In genomic region chr4:1209821-1210220, GRCh38 we compare ENCODE assay signal across 1 cellular context.
A peak's percentile ranks its signal among the peaks of the same experiment; 100 is the strongest.
TF ChIP-seq lines count a peak whose summit lies in the region.

No MANE protein-coding gene starts in this region.

TF ChIP-seq in IMR-90, 13 proteins besides CTCF, POLR2A, EP300 and RAD21:
- TF ChIP-seq, protein P1, sequence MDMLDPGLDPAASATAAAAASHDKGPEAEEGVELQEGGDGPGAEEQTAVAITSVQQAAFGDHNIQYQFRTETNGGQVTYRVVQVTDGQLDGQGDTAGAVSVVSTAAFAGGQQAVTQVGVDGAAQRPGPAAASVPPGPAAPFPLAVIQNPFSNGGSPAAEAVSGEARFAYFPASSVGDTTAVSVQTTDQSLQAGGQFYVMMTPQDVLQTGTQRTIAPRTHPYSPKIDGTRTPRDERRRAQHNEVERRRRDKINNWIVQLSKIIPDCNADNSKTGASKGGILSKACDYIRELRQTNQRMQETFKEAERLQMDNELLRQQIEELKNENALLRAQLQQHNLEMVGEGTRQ (IDR thresholded peaks at IDR 0.05; ENCODE audit: low read depth, low read length), result no peak
- TF ChIP-seq MXI1 (IDR thresholded peaks at IDR 0.05; ENCODE audit: borderline replicate concordance, low read depth, low read length) (0 out of 2 replicates have a peak, but pooled peaks have one; percentile 17), MAZ (IDR thresholded peaks at IDR 0.05; ENCODE audit: borderline replicate concordance, low read depth, low read length) (peak; percentile 89)
